19 cellular contexts compared by ENCODE assay signal in the genomic region with DNA sequence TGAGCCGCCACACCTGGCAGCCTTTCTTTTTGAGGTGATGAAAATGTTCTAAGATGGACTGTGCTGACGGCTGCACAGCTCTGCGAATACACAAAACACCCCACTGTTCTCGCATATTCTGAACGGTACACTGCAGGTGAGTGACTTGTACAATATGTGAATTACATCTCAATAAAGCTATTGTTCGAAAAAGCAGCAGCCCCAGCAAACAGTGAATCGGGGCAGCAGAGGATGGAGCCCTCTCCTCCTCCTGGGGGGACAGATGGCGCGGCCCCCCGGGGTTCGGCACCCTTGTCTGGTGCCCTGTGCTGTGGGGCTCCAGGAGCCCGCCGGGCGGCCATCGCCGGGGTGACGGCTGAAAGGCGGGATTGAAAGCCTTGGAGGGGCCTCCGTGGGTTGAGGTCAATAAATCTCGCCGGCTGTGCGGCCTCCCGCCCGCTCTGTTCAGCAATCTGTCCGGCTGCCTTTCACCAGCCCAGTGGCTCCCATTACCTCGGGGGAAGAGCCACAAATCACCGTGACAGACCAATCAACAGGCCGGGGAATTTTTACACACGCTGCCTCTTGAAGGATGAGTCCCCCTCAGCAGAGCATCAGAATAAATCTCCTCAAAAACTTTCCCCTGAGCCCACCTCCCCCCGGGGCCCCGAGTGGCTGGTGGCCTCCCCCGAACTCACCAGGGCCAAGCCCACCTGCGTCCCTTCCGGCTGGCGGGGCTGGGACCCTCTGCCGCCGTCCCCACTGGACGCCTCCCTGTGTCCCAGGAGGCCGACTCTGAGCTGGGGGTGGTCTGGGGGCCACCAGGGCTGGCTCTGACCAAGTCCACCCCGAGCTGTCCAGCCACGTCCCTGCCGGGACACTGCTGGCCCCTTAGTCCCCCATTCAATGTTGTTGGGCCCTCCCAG. TPM values are rescaled to one million over a fixed set of nuclear protein-coding genes. Genes with fewer than 3 reads are reported as not detected.
DNase-seq lines count a peak whose midpoint lies in the region; ATAC-seq and TF ChIP-seq lines count a peak whose summit lies in the region.
"Had no signal": no experiment of that assay in that cellular context is flagged by ENCODE, and none has a peak within 500 bp of the region (broad histone marks: within the 10 kb centered on the region; RNA-seq: fewer than 3 reads in every experiment).

No MANE protein-coding gene starts in this region.

- no peaks in the 10 kb centered on the region for H3K4me1 ChIP-seq in HEK293 (ENCODE audit: control insufficient read depth, insufficient read depth, low read length)
- H3K4me1 ChIP-seq: A549, Caco-2 had no signal

- POLR2A ChIA-PET in HEK293 (lab: Yijun Ruan, JAX) (no interaction called here), WTC11 (lab: Charles Lee) (no interaction called here)

- CTCF ChIA-PET in HEK293 (lab: Yijun Ruan, JAX): interaction anchor here (0.6 to 4.7 kb wide), 6 partner anchors 9 to 128 kb away, joined by 3 to 31 read pairs (median 3); no protein-coding TSS in a partner anchor
- CTCF ChIA-PET in WTC11 (lab: Charles Lee): interaction anchor here (1.1 to 2.4 kb wide), 4 partner anchors 13 to 111 kb away, joined by 3 to 12 read pairs (median 5); no protein-coding TSS in a partner anchor
- CTCF ChIA-PET in activated CD8-positive, alpha-beta memory T cell treated with anti-CD3 and anti-CD28 coated beads, Interleukin-2, amount 10 ng/mL, durations not matched to agents 7 days and 5 days (lab: Charles Lee): no interaction called here

- H3K9me3 Mint-ChIP-seq in WTC11: no peaks in the 10 kb centered on the region
- no peaks in the 10 kb centered on the region for H3K9me3 Mint-ChIP-seq in activated CD8-positive, alpha-beta memory T cell treated with anti-CD3 and anti-CD28 coated beads, Interleukin-2, amount 10 ng/mL, durations not matched to agents 7 days and 5 days (ENCODE audit: low read depth)
- H3K9me3 Mint-ChIP-seq: CD4-positive, alpha-beta T cell had no signal

- no peak overlapping the region for H3K27ac ChIP-seq in HEK293 (ENCODE audit: extremely low read depth, low read depth, low read length)
- H3K27ac ChIP-seq: 22Rv1, A549, C4-2B had no signal

- peaks cover 5% of the 10 kb centered on the region for H3K27me3 Mint-ChIP-seq in WTC11 (ENCODE audit: low read depth)
- H3K27me3 Mint-ChIP-seq in activated CD8-positive, alpha-beta memory T cell treated with anti-CD3 and anti-CD28 coated beads, Interleukin-2, amount 10 ng/mL, durations not matched to agents 7 days and 5 days: no peaks in the 10 kb centered on the region
- H3K27me3 Mint-ChIP-seq: CD4-positive, alpha-beta T cell had no signal

- no peaks in the 10 kb centered on the region for H3K36me3 Mint-ChIP-seq in WTC11
- H3K36me3 Mint-ChIP-seq in activated CD8-positive, alpha-beta memory T cell treated with anti-CD3 and anti-CD28 coated beads, Interleukin-2, amount 10 ng/mL, durations not matched to agents 7 days and 5 days: no peaks in the 10 kb centered on the region

- peak; percentile 46 for DNase-seq in DMS 273 (lab: John Stamatoyannopoulos, UW; ENCODE audit: unreplicated experiment)
- DNase-seq in DMS 273 treated with DMSO at 0.1 percent for 48 hours (lab: John Stamatoyannopoulos, UW): no peak
- DNase-seq in WTC11 (ENCODE audit: low spot score): peak; percentile 8
- DNase-seq in left kidney (ENCODE audit: low read depth, low spot score): peak; percentile 92
- no peak for DNase-seq in activated CD8-positive, alpha-beta memory T cell treated with anti-CD3 and anti-CD28 coated beads, Interleukin-2, amount 10 ng/mL, durations not matched to agents 7 days and 5 days
- no peak for DNase-seq in pons (ENCODE audit: low spot score)
- no peak for DNase-seq in NCI-H345 treated with DMSO at 0.1 percent for 48 hours (lab: John Stamatoyannopoulos, UW; ENCODE audit: unreplicated experiment)
- DNase-seq: AML-193; Caco-2; CD4-positive, alpha-beta T cell; DMS79 treated with DMSO at 0.1 percent for 48 hours; GF-D8; H9; IMR-90 had no signal

- peaks cover 21% of the 10 kb centered on the region for H3K4me1 Mint-ChIP-seq in WTC11
- no peaks in the 10 kb centered on the region for H3K4me1 Mint-ChIP-seq in activated CD8-positive, alpha-beta memory T cell treated with anti-CD3 and anti-CD28 coated beads, Interleukin-2, amount 10 ng/mL, durations not matched to agents 7 days and 5 days

- H3K36me3 ChIP-seq in HEK293 (ENCODE audit: control insufficient read depth in 2 of 2, insufficient read depth in 1 of 2, low read length in 2 of 2): no peaks in the 10 kb centered on the region

- no peak overlapping the region for H3K4me3 ChIP-seq in HEK293 (ENCODE audit: low read depth, low read length)
- H3K4me3 ChIP-seq: A549 had no signal

- no peak overlapping the region; the same call in 1 of the 2 replicates for H3K27ac Mint-ChIP-seq in WTC11
- no peak overlapping the region for H3K27ac Mint-ChIP-seq in activated CD8-positive, alpha-beta memory T cell treated with anti-CD3 and anti-CD28 coated beads, Interleukin-2, amount 10 ng/mL, durations not matched to agents 7 days and 5 days
- H3K27ac Mint-ChIP-seq: CD4-positive, alpha-beta T cell had no signal

- H3K4me3 Mint-ChIP-seq in WTC11: no peak overlapping the region
- H3K4me3 Mint-ChIP-seq in activated CD8-positive, alpha-beta memory T cell treated with anti-CD3 and anti-CD28 coated beads, Interleukin-2, amount 10 ng/mL, durations not matched to agents 7 days and 5 days: no peak overlapping the region
- H3K4me3 Mint-ChIP-seq: CD4-positive, alpha-beta T cell; H9 had no signal

- no peak for ATAC-seq in WTC11
- no peak for ATAC-seq in activated CD8-positive, alpha-beta memory T cell treated with anti-CD3 and anti-CD28 coated beads, Interleukin-2, amount 10 ng/mL, durations not matched to agents 7 days and 5 days
- ATAC-seq: A549 had no signal

- TF ChIP-seq CTCF in HEK293 (tag by site-specific recombination; IDR thresholded peaks at IDR 0.05) (no peak), WTC11 (IDR thresholded peaks at IDR 0.05) (no peak)

- no peaks in the 10 kb centered on the region for H3K9me3 ChIP-seq in HEK293 (ENCODE audit: control insufficient read depth, insufficient read depth, low read depth, low read length)
- H3K9me3 ChIP-seq: A549, Caco-2 had no signal

TF ChIP-seq in HEK293, 187 proteins besides CTCF, POLR2A, EP300 and RAD21:
- TF ChIP-seq ZNF133 (tag by site-specific recombination; IDR thresholded peaks at IDR 0.05) (peak; percentile 42; the same call in 1 of the 2 replicates), ZNF19 (tag by site-specific recombination; IDR thresholded peaks at IDR 0.05; ENCODE audit: low read depth) (no peak), HOXC10 (CRISPR knock-in tag; IDR thresholded peaks at IDR 0.05) (no peak)

TF ChIP-seq in WTC11, 78 proteins besides CTCF, POLR2A, EP300 and RAD21 (continues in another document):
- TF ChIP-seq ZNF263 (CRISPR knock-in tag; IDR thresholded peaks at IDR 0.05; ENCODE audit: low read depth) (no peak), MLX (CRISPR knock-in tag; IDR thresholded peaks at IDR 0.05) (no peak), AFF4 (CRISPR knock-in tag; IDR thresholded peaks at IDR 0.05; ENCODE audit: borderline replicate concordance) (no peak), ATF1 (CRISPR knock-in tag; IDR thresholded peaks at IDR 0.05) (no peak), IRF2 (CRISPR knock-in tag; IDR thresholded peaks at IDR 0.05; ENCODE audit: borderline replicate concordance, low read depth) (no peak), CDX4 (CRISPR knock-in tag; IDR thresholded peaks at IDR 0.05; ENCODE audit: borderline replicate concordance) (no peak), HMGA2 (CRISPR knock-in tag; IDR thresholded peaks at IDR 0.05) (no peak)

RNA-seq across cellular contexts. Expression of gene TMEM250, which starts 37.8 kb away (rescaled TPM):
- total RNA-seq in WTC11 (2021): 39.4 to 41.0 TPM (median 39.5 TPM) in 3 replicates
- total RNA-seq in activated CD8-positive, alpha-beta memory T cell treated with anti-CD3 and anti-CD28 coated beads, Interleukin-2, amount 10 ng/mL, durations not matched to agents 7 days and 5 days: 10 to 100 TPM; 42.5 to 44.5 TPM

RNA-seq across cellular contexts. Expression of gene LHX3, which starts 48.5 kb away (rescaled TPM):
- total RNA-seq in WTC11 (2021): 0.11 TPM in 1 of 3 replicates, not detected in the others
- total RNA-seq in activated CD8-positive, alpha-beta memory T cell treated with anti-CD3 and anti-CD28 coated beads, Interleukin-2, amount 10 ng/mL, durations not matched to agents 7 days and 5 days: not detected
- total RNA-seq: H1, H9, IMR-90 had no signal

Comparison
In these comparisons a context has a peak if more than half of its experiments do, and no peak if none do; other contexts are left out.
1. DNase-seq: peak in DMS 273 (single experiment), WTC11 (single experiment) and left kidney (single experiment); none in DMS 273 treated with DMSO at 0.1 percent for 48 hours (single experiment), activated CD8-positive, alpha-beta memory T cell treated with anti-CD3 and anti-CD28 coated beads, Interleukin-2, amount 10 ng/mL, durations not matched to agents 7 days and 5 days (single experiment), pons (single experiment) and NCI-H345 treated with DMSO at 0.1 percent for 48 hours (single experiment).